In genomic region chr11:7646866-7647265, GRCh38 we compare ENCODE assay signal across 32 cellular contexts. TPM values are rescaled to one million over a fixed set of nuclear protein-coding genes. Genes with fewer than 3 reads are reported as not detected.
DNase-seq lines count a peak whose midpoint lies in the region; ATAC-seq, FAIRE-seq and TF ChIP-seq lines count a peak whose summit lies in the region.
"Had no signal": no experiment of that assay in that cellular context is flagged by ENCODE, and none has a peak within 500 bp of the region (broad histone marks: within the 10 kb centered on the region; RNA-seq: fewer than 3 reads in every experiment).

No MANE protein-coding gene starts in this region.

- TF ChIP-seq CTCF in VCaP (conservative IDR thresholded peaks at IDR 0.05) (no peak), kidney (IDR thresholded peaks at IDR 0.05; ENCODE audit: borderline replicate concordance, extremely low read depth, insufficient read depth) (no peak), mesothelial cell of epicardium (IDR thresholded peaks at IDR 0.05; ENCODE audit: unreplicated experiment) (no peak), heart left ventricle (IDR thresholded peaks at IDR 0.05) (no peak)

- no peaks in the 10 kb centered on the region for H3K4me1 Mint-ChIP-seq in memory B cell
- H3K4me1 Mint-ChIP-seq in mesothelial cell of epicardium, result peaks cover 33% of the 10 kb centered on the region
- H3K4me1 Mint-ChIP-seq: CD4-positive, alpha-beta memory T cell; CD4-positive, CD25-positive, alpha-beta regulatory T cell; CD8-positive, alpha-beta memory T cell had no signal

- WGBS in heart left ventricle, 4 donors, result 82 to 92% (median 90%) methylated on average over 2 of the region's 2 CpGs

- no peak overlapping the region for H3K9ac ChIP-seq in kidney (ENCODE audit: low read length in 2 of 2)
- H3K9ac ChIP-seq: BLaER1 had no signal

- intact Hi-C loops in kidney (cut with DNase I) (no loop called here), heart left ventricle (cut with DNase I) (no loop called here)

- FAIRE-seq in kidney (lab: Jason Lieb, UNC), result no peak
- FAIRE-seq: A204.1, GM12878, GM12892, GM18507, GM19239 had no signal

- H3K27ac Mint-ChIP-seq in memory B cell (peak overlapping the region; percentile 20), mesothelial cell of epicardium (peak overlapping the region; percentile 58)
- H3K27ac Mint-ChIP-seq: CD14-positive monocyte; CD4-positive, CD25-positive, alpha-beta regulatory T cell; CD8-positive, alpha-beta memory T cell had no signal

- H3K36me3 ChIP-seq in kidney (ENCODE audit: control insufficient read depth in 1 of 2, insufficient read depth in 2 of 2, low read length in 2 of 2) (peaks cover 21 to 41% of the 10 kb centered on the region in 2 donors), heart left ventricle (peaks cover 4 to 84% (median 72%) of the 10 kb centered on the region in 9 donors)
- H3K36me3 ChIP-seq: BE2C had no signal

- H3K27me3 ChIP-seq in heart left ventricle, result no peaks in the 10 kb centered on the region
- H3K27me3 ChIP-seq: BE2C, BLaER1 had no signal

- no peak for DNase-seq in kidney
- DNase-seq in memory B cell (ENCODE audit: low spot score in 2 of 2), result no peak
- no peak for DNase-seq in mesothelial cell of epicardium (ENCODE audit: low spot score in 2 of 2, unreplicated experiment in 2 of 2)
- DNase-seq in putamen (ENCODE audit: low spot score), result no peak
- no peak for DNase-seq in heart left ventricle
- DNase-seq: 8988T; ACHN; BE2C; C1 segment of cervical spinal cord; CD4-positive, alpha-beta memory T cell; CD4-positive, CD25-positive, alpha-beta regulatory T cell; CD8-positive, alpha-beta memory T cell; COR-L47; DMS 273 treated with DMSO at 0.1 percent for 48 hours; DMS153; DMS53; DMS79; DND-41; EL; GDM1 had no signal

- H3K9me3 ChIP-seq in kidney (ENCODE audit: control insufficient read depth in 1 of 2, low read length in 2 of 2), result no peaks in the 10 kb centered on the region
- H3K9me3 ChIP-seq in heart left ventricle, result no peaks in the 10 kb centered on the region
- H3K9me3 ChIP-seq: BE2C, BLaER1 had no signal

- H3K27ac ChIP-seq in VCaP (peak overlapping the region; percentile 51; the same call in 1 of the 2 replicates), kidney (ENCODE audit: low read depth in 2 of 2, low read length in 2 of 2) (peak overlapping the region; percentile 18 to 90), heart left ventricle (no peak overlapping the region)
- H3K27ac ChIP-seq: BLaER1 had no signal

- H3K4me3 ChIP-seq in kidney (ENCODE audit: low read length in 2 of 2) (no peak overlapping the region), heart left ventricle (no peak overlapping the region)
- H3K4me3 ChIP-seq: BLaER1, GM12878 had no signal

- H3K4me1 ChIP-seq in kidney (ENCODE audit: control insufficient read depth in 1 of 2, insufficient read depth in 1 of 2, low read depth in 1 of 2, low read length in 2 of 2), result peaks cover 8 to 22% of the 10 kb centered on the region in 2 donors
- H3K4me1 ChIP-seq in heart left ventricle, result no peaks in the 10 kb centered on the region
- H3K4me1 ChIP-seq: BE2C had no signal

- peaks cover 50% of the 10 kb centered on the region for H3K36me3 Mint-ChIP-seq in memory B cell
- peaks cover 53% of the 10 kb centered on the region for H3K36me3 Mint-ChIP-seq in mesothelial cell of epicardium

- TF ChIP-seq POLR2A in heart left ventricle (IDR thresholded peaks at IDR 0.05), result no peak

- ATAC-seq in memory B cell (ENCODE audit: low read depth) (no peak), GM19395 (IDR thresholded peaks at IDR 0.05; ENCODE audit: unreplicated experiment) (no peak), heart left ventricle (no peak), GM18861 (IDR thresholded peaks at IDR 0.05; ENCODE audit: unreplicated experiment) (no peak)
- ATAC-seq: GM12878 had no signal

- no peak overlapping the region for H3K4me3 Mint-ChIP-seq in memory B cell
- no peak overlapping the region for H3K4me3 Mint-ChIP-seq in mesothelial cell of epicardium
- H3K4me3 Mint-ChIP-seq: CD14-positive monocyte; CD4-positive, alpha-beta memory T cell; CD4-positive, CD25-positive, alpha-beta regulatory T cell; CD8-positive, alpha-beta memory T cell had no signal

- H3K27me3 Mint-ChIP-seq in memory B cell, result no peaks in the 10 kb centered on the region
- no peaks in the 10 kb centered on the region for H3K27me3 Mint-ChIP-seq in mesothelial cell of epicardium (ENCODE audit: low read depth)
- H3K27me3 Mint-ChIP-seq: CD4-positive, alpha-beta memory T cell; CD4-positive, CD25-positive, alpha-beta regulatory T cell; CD8-positive, alpha-beta memory T cell had no signal

- H3K9me3 Mint-ChIP-seq in memory B cell (no peaks in the 10 kb centered on the region), mesothelial cell of epicardium (no peaks in the 10 kb centered on the region)
- H3K9me3 Mint-ChIP-seq: CD4-positive, alpha-beta memory T cell; CD4-positive, CD25-positive, alpha-beta regulatory T cell; CD8-positive, alpha-beta memory T cell had no signal

RNA-seq across cellular contexts. Expression of gene CYB5R2, which starts 26.4 kb away (rescaled TPM):
- total RNA-seq in kidney (8.7 TPM), mesothelial cell of epicardium (63.6 to 74.4 TPM (median 67.0 TPM) in 3 replicates), heart left ventricle (1 to 10 TPM in 5 of 9 donors, under 1 TPM in 4; 0.65 to 4.9 (median 1.1) TPM)
- polyA plus RNA-seq in kidney (ENCODE audit: insufficient read depth, low read depth, low replicate concordance) (8.2 TPM), heart left ventricle (1 to 10 TPM; 1.3 to 2.8 TPM)
- total RNA-seq: CD4-positive, alpha-beta memory T cell; CD4-positive, CD25-positive, alpha-beta regulatory T cell had no signal

RNA-seq across cellular contexts. Expression of gene OVCH2, which starts 59.4 kb away (rescaled TPM):
- total RNA-seq in kidney (2.5 TPM), mesothelial cell of epicardium (8.5 to 9.7 TPM (median 9.6 TPM) in 3 replicates), heart left ventricle (not detected)
- polyA plus RNA-seq in kidney (ENCODE audit: insufficient read depth, low read depth, low replicate concordance) (2.3 TPM), heart left ventricle (not detected)
- total RNA-seq: A673; CD4-positive, alpha-beta memory T cell; CD4-positive, CD25-positive, alpha-beta regulatory T cell; CD8-positive, alpha-beta memory T cell; Daoy; GM12878 had no signal
- polyA plus RNA-seq: CD14-positive monocyte; CD4-positive, alpha-beta memory T cell; CD4-positive, CD25-positive, alpha-beta regulatory T cell; CD8-positive, alpha-beta memory T cell; GM12878 had no signal

Comparison
In these comparisons a context has a peak if more than half of its experiments do, and no peak if none do; other contexts are left out.
1. H3K27ac ChIP-seq: peak in VCaP (single experiment) and kidney (2 of 2); none in heart left ventricle (0 of 12).